1 cellular context compared by ENCODE assay signal in genomic region chr22:37358386-37358785, GRCh38.
TF ChIP-seq lines count a peak whose summit lies in the region.

No MANE protein-coding gene starts in this region.

TF ChIP-seq in H1, 55 proteins besides CTCF, POLR2A, EP300 and RAD21:
- TF ChIP-seq USF2 (IDR thresholded peaks at IDR 0.05; ENCODE audit: low read length) (no peak), GTF2F1 (IDR thresholded peaks at IDR 0.05; ENCODE audit: borderline replicate concordance, low read depth, low read length) (no peak), POLR2AphosphoS5 (IDR thresholded peaks at IDR 0.05; ENCODE audit: low read depth, low read length) (no peak), TAF1 (IDR thresholded peaks at IDR 0.05; ENCODE audit: low read depth, low read length) (no peak), E2F6 (IDR thresholded peaks at IDR 0.05) (no peak), RFX5 (IDR thresholded peaks at IDR 0.05; ENCODE audit: borderline replicate concordance, low read depth, low read length) (no peak), KDM5A (IDR thresholded peaks at IDR 0.05; ENCODE audit: low read length) (no peak), TAF7 (optimal IDR thresholded peaks at IDR 0.05; ENCODE audit: borderline replicate concordance, low read depth, low read length) (no peak)
